In genomic region chr17:2071024-2071385, GRCh38 we compare ENCODE assay signal across 8 cellular contexts. TPM values are rescaled to one million over a fixed set of nuclear protein-coding genes. Genes with fewer than 3 reads are reported as not detected.
DNase-seq lines count a peak whose midpoint lies in the region; ATAC-seq, FAIRE-seq and TF ChIP-seq lines count a peak whose summit lies in the region.
"Had no signal": no experiment of that assay in that cellular context is flagged by ENCODE, and none has a peak within 500 bp of the region (broad histone marks: within the 10 kb centered on the region; RNA-seq: fewer than 3 reads in every experiment).

No MANE protein-coding gene starts in this region.

- no peak for DNase-seq in heart left ventricle
- DNase-seq in left ventricle myocardium superior: no peak
- no peak for DNase-seq in tibial nerve (ENCODE audit: low spot score in 2 of 2)
- no peak for DNase-seq in D721Med (ENCODE audit: insufficient read length, low spot score)
- DNase-seq: GOT3, NCI-H526 had no signal

- no peak for ATAC-seq in heart left ventricle
- no peak for ATAC-seq in left ventricle myocardium superior
- no peak for ATAC-seq in gastroesophageal sphincter
- ATAC-seq in HG03432 (IDR thresholded peaks at IDR 0.05; ENCODE audit: unreplicated experiment): no peak

- no peaks in the 10 kb centered on the region for H3K9me3 ChIP-seq in heart left ventricle
- H3K9me3 ChIP-seq in gastroesophageal sphincter: no peaks in the 10 kb centered on the region
- H3K9me3 ChIP-seq in tibial nerve: no peaks in the 10 kb centered on the region

- no peak overlapping the region for H3K4me3 ChIP-seq in heart left ventricle
- no peak overlapping the region for H3K4me3 ChIP-seq in gastroesophageal sphincter
- H3K4me3 ChIP-seq in tibial nerve: no peak overlapping the region

- 87 to 93% (median 89%) methylated on average over 6 of the region's 6 CpGs for WGBS in heart left ventricle, 4 donors
- 100% methylated on average over 1 of the region's 6 CpGs; no CpG with 5 or more reads in 1 of the 2 donors for WGBS in gastroesophageal sphincter (ENCODE audit: low coverage in 1 of 2), 2 donors
- 83 to 89% methylated on average over 6 of the region's 6 CpGs for WGBS in tibial nerve, 2 donors

- H3K27me3 ChIP-seq in heart left ventricle: no peaks in the 10 kb centered on the region
- no peaks in the 10 kb centered on the region for H3K27me3 ChIP-seq in gastroesophageal sphincter
- no peaks in the 10 kb centered on the region for H3K27me3 ChIP-seq in tibial nerve

- intact Hi-C loops in heart left ventricle (cut with DNase I): no loop called here
- intact Hi-C loops in left ventricle myocardium superior (cut with micrococcal nuclease): no loop called here

- H3K36me3 ChIP-seq in heart left ventricle (peaks cover 0 to 20% (median 2%) of the 10 kb centered on the region in 9 donors), gastroesophageal sphincter (peaks cover 0 to 71% of the 10 kb centered on the region in 2 donors), tibial nerve (peaks cover 0 to 80% (median 0%) of the 10 kb centered on the region in 3 donors)

- TF ChIP-seq EP300 in gastroesophageal sphincter (IDR thresholded peaks at IDR 0.05): no peak
- no peak for TF ChIP-seq EP300 in tibial nerve (IDR thresholded peaks at IDR 0.05)

- TF ChIP-seq CTCF in heart left ventricle (IDR thresholded peaks at IDR 0.05): no peak
- TF ChIP-seq CTCF in gastroesophageal sphincter (IDR thresholded peaks at IDR 0.05): no peak
- TF ChIP-seq CTCF in tibial nerve (IDR thresholded peaks at IDR 0.05): no peak
- no peak for TF ChIP-seq CTCF in D721Med (IDR thresholded peaks at IDR 0.05; ENCODE audit: insufficient read depth, missing control alignments)

- H3K4me1 ChIP-seq in heart left ventricle (peaks cover 16 to 93% (median 75%) of the 10 kb centered on the region in 12 donors), gastroesophageal sphincter (peaks cover 0 to 82% (median 56%) of the 10 kb centered on the region in 3 donors), tibial nerve (peaks cover 0 to 80% (median 50%) of the 10 kb centered on the region in 4 donors)

- TF ChIP-seq POLR2A in heart left ventricle (IDR thresholded peaks at IDR 0.05): no peak
- no peak for TF ChIP-seq POLR2A in gastroesophageal sphincter (IDR thresholded peaks at IDR 0.05)
- no peak for TF ChIP-seq POLR2A in tibial nerve (IDR thresholded peaks at IDR 0.05)

- H3K27ac ChIP-seq in heart left ventricle (peak overlapping the region; percentile 66 to 98 (median 86)), gastroesophageal sphincter (peak overlapping the region; percentile 15 to 85 (median 75)), tibial nerve (peak overlapping the region; percentile 5 to 81 (median 67))

- FAIRE-seq in D721Med (lab: Jason Lieb, UNC): no peak

RNA-seq across cellular contexts. Expression of gene HIC1, which starts 16.1 kb away (rescaled TPM):
- total RNA-seq in heart left ventricle: 10 to 100 TPM in 7 of 9 donors, 1 to 10 TPM in 2; 8.9 to 29.6 (median 16.7) TPM
- polyA plus RNA-seq in heart left ventricle: 10 to 100 TPM in 1 of 2 donors, 1 to 10 TPM in 1; 8.3 to 11.7 TPM
- 19.0 TPM for total RNA-seq in left ventricle myocardium superior
- 10 to 100 TPM; 32.8 to 56.2 (median 41.6) TPM for total RNA-seq in gastroesophageal sphincter
- 10 to 100 TPM; 27.6 to 64.7 (median 50.0) TPM for total RNA-seq in tibial nerve

RNA-seq across cellular contexts. Expression of gene OVCA2, which starts 29.2 kb away (rescaled TPM):
- total RNA-seq in heart left ventricle (10 to 100 TPM; 16.0 to 30.2 (median 20.0) TPM), left ventricle myocardium superior (14.4 TPM), gastroesophageal sphincter (10 to 100 TPM; 19.6 to 40.3 (median 36.5) TPM), tibial nerve (10 to 100 TPM; 18.6 to 37.3 (median 35.0) TPM)
- 10 to 100 TPM; 26.6 to 52.4 TPM for polyA plus RNA-seq in heart left ventricle

RNA-seq across cellular contexts. Expression of gene DPH1, which starts 41.1 kb away (rescaled TPM):
- total RNA-seq in heart left ventricle (10 to 100 TPM; 14.0 to 38.1 (median 27.6) TPM), left ventricle myocardium superior (28.9 TPM), gastroesophageal sphincter (10 to 100 TPM; 29.9 to 35.6 (median 34.0) TPM), tibial nerve (100 to 1,000 TPM in 1 of 4 donors, 10 to 100 TPM in 3; 56.3 to 137 (median 63.9) TPM)
- 10 to 100 TPM; 18.8 to 23.4 TPM for polyA plus RNA-seq in heart left ventricle

RNA-seq across cellular contexts. Expression of gene RTN4RL1, which starts 45.9 kb away (rescaled TPM):
- 1 to 10 TPM; 1.7 to 4.2 (median 2.7) TPM for total RNA-seq in heart left ventricle
- polyA plus RNA-seq in heart left ventricle: 1 to 10 TPM; 2.2 to 4.9 TPM
- 1.9 TPM for total RNA-seq in left ventricle myocardium superior
- under 1 TPM in 3 of 4 donors, not detected in 1; 0.58 to 0.81 (median 0.72) TPM for total RNA-seq in gastroesophageal sphincter
- total RNA-seq in tibial nerve: 10 to 100 TPM in 1 of 4 donors, 1 to 10 TPM in 3; 7.3 to 12.6 (median 7.8) TPM
